ENCODE assay signal across 29 cellular contexts in genomic region chr9:124471761-124472160, GRCh38. TPM values are rescaled to one million over a fixed set of nuclear protein-coding genes. Genes with fewer than 3 reads are reported as not detected.
"Had no signal": no experiment of that assay in that cellular context is flagged by ENCODE, and none has a peak within 500 bp of the region (broad histone marks: within the 10 kb centered on the region; RNA-seq: fewer than 3 reads in every experiment).

No MANE protein-coding gene starts in this region.

- H3K4me1 ChIP-seq: ascending aorta, body of pancreas had no signal

- H3K27ac ChIP-seq: ascending aorta, body of pancreas, SK-N-MC, VCaP had no signal

- H3K27me3 ChIP-seq: ascending aorta, body of pancreas, MG63 had no signal

- H3K9me3 ChIP-seq: ascending aorta, body of pancreas, MG63 had no signal

- H3K36me3 ChIP-seq: ascending aorta, MG63 had no signal

- H3K4me3 ChIP-seq: ascending aorta, body of pancreas, MG63, SK-N-MC had no signal

- DNase-seq: activated CD4-positive, alpha-beta memory T cell treated with anti-CD3 and anti-CD28 coated beads for 36 hours; activated CD4-positive, alpha-beta T cell treated with anti-CD3 and anti-CD28 coated beads, Interleukin-2, amount 10 ng/mL, durations not matched to agents 7 days and 5 days; activated CD4-positive, CD25-positive, alpha-beta regulatory T cell; activated CD8-positive, alpha-beta memory T cell treated with anti-CD3 and anti-CD28 coated beads for 24 hours; activated effector memory CD4-positive, alpha-beta T cell treated with anti-CD3 and anti-CD28 coated beads, Interleukin-2, amount 50 U/mL, for 16 hours; activated naive CD4-positive, alpha-beta T cell treated with Interleukin-2 at 50 U/mL for 16 hours; activated naive CD8-positive, alpha-beta T cell treated with anti-CD3 and anti-CD28 coated beads, Interleukin-2, amount 50 U/mL, for 24 hours; activated T-cell treated with anti-CD3 and anti-CD28 coated beads, Interleukin-2, amount 50 U/mL, for 4 hours; amniotic stem cell; body of pancreas; central memory CD4-positive, alpha-beta T cell; MG63; MV-4-11; NCI-H1092 treated with DMSO at 0.1 percent for 48 hours; NCI-H1694 treated with DMSO at 0.1 percent for 48 hours; NCI-H2029 treated with DMSO at 0.1 percent for 48 hours; NCI-H345; NCI-H510A; NCI-H526 treated with DMSO at 0.1 percent for 48 hours; T-helper 1 cell had no signal

RNA-seq across cellular contexts. Expression of gene ADGRD2, which starts 21.5 kb away (rescaled TPM):
- total RNA-seq: activated CD4-positive, alpha-beta memory T cell treated with anti-CD3 and anti-CD28 coated beads for 36 hours; activated CD4-positive, alpha-beta T cell treated with anti-CD3 and anti-CD28 coated beads, Interleukin-2, amount 10 ng/mL, durations not matched to agents 7 days and 5 days; activated naive CD4-positive, alpha-beta T cell treated with anti-CD3 and anti-CD28 coated beads, Interleukin-2, amount 50 U/mL, for 72 hours; activated T-cell treated with anti-CD3 and anti-CD28 coated beads, Interleukin-2, amount 50 U/mL, for 4 hours; ascending aorta; body of pancreas; bronchial epithelial cell; chondrocyte; OCI-LY7; RPMI7951; T-helper 2 cell treated with Interferon-gamma antibody and Interleukin-4, amounts not matched to agents 100 ng/mL and 5 ng/mL, for 36 hours had no signal

RNA-seq across cellular contexts. Expression of gene NR5A1, which starts 35.4 kb away (rescaled TPM):
- total RNA-seq: activated CD4-positive, alpha-beta memory T cell treated with anti-CD3 and anti-CD28 coated beads for 36 hours; activated CD4-positive, alpha-beta T cell treated with anti-CD3 and anti-CD28 coated beads, Interleukin-2, amount 10 ng/mL, durations not matched to agents 7 days and 5 days; activated naive CD4-positive, alpha-beta T cell treated with anti-CD3 and anti-CD28 coated beads, Interleukin-2, amount 50 U/mL, for 72 hours; body of pancreas; bronchial epithelial cell; chondrocyte; OCI-LY7; RPMI7951; T-helper 2 cell treated with Interferon-gamma antibody and Interleukin-4, amounts not matched to agents 100 ng/mL and 5 ng/mL, for 36 hours had no signal
